ENCODE assay signal across 8 cellular contexts in genomic region chrX:118973389-118974087, GRCh38. TPM values are rescaled to one million over a fixed set of nuclear protein-coding genes. Genes with fewer than 3 reads are reported as not detected.
DNase-seq lines count a peak whose midpoint lies in the region; ATAC-seq, FAIRE-seq and TF ChIP-seq lines count a peak whose summit lies in the region.

No MANE protein-coding gene starts in this region.

- H4K20me1 ChIP-seq in hepatocyte (ENCODE audit: insufficient read depth, poor library complexity, severe bottlenecking), result no peaks in the 10 kb centered on the region

- H3K9me3 ChIP-seq in hepatocyte (ENCODE audit: low read depth), result no peaks in the 10 kb centered on the region
- H3K9me3 ChIP-seq in small intestine (ENCODE audit: control insufficient read depth, low read depth), result no peaks in the 10 kb centered on the region

- DNase-seq in ELF-1 (ENCODE audit: low read depth, low spot score) (peak; percentile 35), RPMI7951 (ENCODE audit: low read depth) (peak; percentile 5), hepatocyte (ENCODE audit: low spot score) (no peak), small intestine (peak; percentile 8), DMS79 treated with DMSO at 0.1 percent for 48 hours (lab: John Stamatoyannopoulos, UW) (no peak), posterior vena cava (ENCODE audit: low spot score) (no peak), NCI-H1930 (lab: John Stamatoyannopoulos, UW) (no peak)

- no peak overlapping the region for H2AFZ ChIP-seq in hepatocyte

- H3K79me2 ChIP-seq in hepatocyte, result no peaks in the 10 kb centered on the region

- peak overlapping the region; percentile 86 for H3K4me2 ChIP-seq in hepatocyte

- H3K27me3 ChIP-seq in hepatocyte (peaks cover 20% of the 10 kb centered on the region), small intestine (ENCODE audit: control insufficient read depth in 2 of 2, insufficient read depth in 2 of 2, low read length in 2 of 2) (peaks cover 0 to 4% of the 10 kb centered on the region in 2 donors)

- H3K4me1 ChIP-seq in hepatocyte (ENCODE audit: insufficient read depth) (no peaks in the 10 kb centered on the region), small intestine (ENCODE audit: control insufficient read depth in 2 of 2, insufficient read depth in 1 of 2, low read depth in 1 of 2, low read length in 1 of 2) (no peaks in the 10 kb centered on the region)

- intact Hi-C loops in posterior vena cava (cut with DNase I), result loop anchor here in 1 of 2 donors (5.0 kb wide), 1 partner anchor 899 kb away; the partner anchor contains the start of genes NDUFA1 and RNF113A

- FAIRE-seq in small intestine (lab: Jason Lieb, UNC), result no peak

- 56% methylated on average over 39 of the region's 43 CpGs for WGBS in hepatocyte (ENCODE audit: low lambda C conversion rate, missing lambda C conversion rate)
- 4 to 44% (median 12%) methylated on average over 23 to 43 of the region's 43 CpGs for WGBS in small intestine, 3 donors

- no peaks in the 10 kb centered on the region for H3K36me3 ChIP-seq in hepatocyte (replicated peaks; ENCODE audit: insufficient read depth, low read depth)
- H3K36me3 ChIP-seq in small intestine (ENCODE audit: control insufficient read depth in 2 of 2, insufficient read depth in 2 of 2, low read length in 2 of 2), result no peaks in the 10 kb centered on the region

- H3K9me2 ChIP-seq in hepatocyte (replicated peaks; ENCODE audit: insufficient read depth), result no peaks in the 10 kb centered on the region

- H3K27ac ChIP-seq in hepatocyte, result no peak overlapping the region
- H3K27ac ChIP-seq in small intestine (ENCODE audit: low read depth in 1 of 2, low read length in 1 of 2), result no peak overlapping the region

- H3K4me3 ChIP-seq in hepatocyte, result no peak overlapping the region
- H3K4me3 ChIP-seq in small intestine (ENCODE audit: low read depth in 1 of 2, low read length in 2 of 2), result no peak overlapping the region

- TF ChIP-seq CTCF in hepatocyte (IDR thresholded peaks at IDR 0.05; ENCODE audit: poor library complexity), result no peak

- ATAC-seq in HG03342 (IDR thresholded peaks at IDR 0.05; ENCODE audit: unreplicated experiment), result no peak

RNA-seq across cellular contexts. Expression of gene LONRF3, which starts 0.9 kb away (rescaled TPM):
- 0.78 and 1.4 TPM in 2 replicates for total RNA-seq in RPMI7951 (2014; rRNA removed; shearing (Covaris generic))
- total RNA-seq in hepatocyte (5.8 and 6.5 TPM in 2 replicates), posterior vena cava (1 to 10 TPM; 3.1 to 5.7 TPM)
- polyA plus RNA-seq in hepatocyte (2.6 TPM in 2 replicates), small intestine (1 to 10 TPM; 2.0 to 3.4 (median 2.2) TPM)

Comparison
In these comparisons a context has a peak if more than half of its experiments do, and no peak if none do; other contexts are left out.
1. DNase-seq: peak in ELF-1 (single experiment), RPMI7951 (single experiment) and small intestine (single experiment); none in hepatocyte (single experiment), DMS79 treated with DMSO at 0.1 percent for 48 hours (single experiment), posterior vena cava (single experiment) and NCI-H1930 (0 of 2).